In the genomic region with DNA sequence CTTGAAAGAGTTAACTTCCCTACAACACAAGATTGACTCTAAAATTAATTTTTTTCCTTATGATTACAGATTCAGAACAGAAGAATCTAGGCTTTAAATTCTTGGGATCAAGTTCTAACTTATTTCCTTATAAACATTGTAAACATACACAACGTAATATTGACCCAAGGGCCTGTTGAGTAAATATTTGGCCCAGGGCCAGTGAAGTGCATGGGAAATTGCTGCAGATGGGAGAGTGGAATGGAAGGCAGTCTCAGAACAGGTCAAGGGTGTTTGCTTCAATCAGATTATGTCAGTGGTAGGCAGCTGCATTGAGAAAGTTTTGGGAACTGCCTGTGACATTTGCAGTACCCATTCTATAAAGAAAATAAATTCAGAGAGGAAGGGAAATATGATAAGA, we compare ENCODE assay signal across 12 cellular contexts.
A peak's percentile ranks its signal among the peaks of the same experiment; 100 is the strongest.
DNase-seq lines count a peak whose midpoint lies in the region; ATAC-seq and TF ChIP-seq lines count a peak whose summit lies in the region.
"Had no signal": no experiment of that assay in that cellular context is flagged by ENCODE, and none has a peak within 500 bp of the region (broad histone marks: within the 10 kb centered on the region; RNA-seq: fewer than 3 reads in every experiment).

No MANE protein-coding gene starts in this region.

- H4K20me1 ChIP-seq in fibroblast of lung (ENCODE audit: control insufficient read depth, extremely low read depth, insufficient read depth, low read length): no peaks in the 10 kb centered on the region

- H3K4me1 ChIP-seq in fibroblast of lung (ENCODE audit: control insufficient read depth, extremely low read depth, insufficient read depth, low read length): peaks cover 33% of the 10 kb centered on the region
- H3K4me1 ChIP-seq: adrenal gland, neural progenitor cell had no signal

- H3K27ac ChIP-seq in fibroblast of lung (ENCODE audit: insufficient read depth, low read length): peak overlapping the region; percentile 37
- H3K27ac ChIP-seq: adrenal gland, neural progenitor cell had no signal

- TF ChIP-seq CTCF in fibroblast of lung (conservative IDR thresholded peaks at IDR 0.05 in 1 of 2, IDR thresholded peaks at IDR 0.05 in 1 of 2; ENCODE audit: low read depth in 1 of 2, low read length in 2 of 2): no peak

- H3K79me2 ChIP-seq in fibroblast of lung (ENCODE audit: control insufficient read depth, insufficient read depth, low read length): no peaks in the 10 kb centered on the region

- peaks cover 5% of the 10 kb centered on the region for H3K36me3 ChIP-seq in fibroblast of lung (ENCODE audit: control insufficient read depth, insufficient read depth, low read length)
- H3K36me3 ChIP-seq: adrenal gland had no signal

- no peak overlapping the region for H3K9ac ChIP-seq in fibroblast of lung (ENCODE audit: insufficient read depth, low read length)
- H3K9ac ChIP-seq: neural progenitor cell had no signal

- no peak overlapping the region for H3K4me3 ChIP-seq in fibroblast of lung (replicated peaks in 1 of 4; ENCODE audit: control extremely low read depth in 1 of 4, insufficient read depth in 1 of 4, low read depth in 3 of 4, low read length in 4 of 4)
- H3K4me3 ChIP-seq: adrenal gland, heart right ventricle, neural progenitor cell had no signal

- H3K27me3 ChIP-seq in fibroblast of lung (ENCODE audit: control insufficient read depth, insufficient read depth, low read length): no peaks in the 10 kb centered on the region
- H3K27me3 ChIP-seq: adrenal gland, heart right ventricle, neural progenitor cell had no signal

- H3K4me2 ChIP-seq in fibroblast of lung (ENCODE audit: extremely low read depth, insufficient read depth, low read length): no peak overlapping the region
- H3K4me2 ChIP-seq: neural progenitor cell had no signal

- no peak for ATAC-seq in HG02852 (IDR thresholded peaks at IDR 0.05; ENCODE audit: unreplicated experiment)

- no peaks in the 10 kb centered on the region for H3K9me3 ChIP-seq in fibroblast of lung (ENCODE audit: control insufficient read depth, insufficient read depth, low read depth, low read length)
- H3K9me3 ChIP-seq: adrenal gland, heart right ventricle had no signal

- DNase-seq in HCEC 1CT: peak; percentile 82
- DNase-seq in NCI-H69 (lab: John Stamatoyannopoulos, UW): peak; percentile 10
- peak in 1 of 2 donors; percentile 87 for DNase-seq in fibroblast of lung (ENCODE audit: low read depth in 2 of 2)
- DNase-seq in renal cortical epithelial cell (ENCODE audit: low read depth): peak; percentile 50
- DNase-seq in NOMO-1 (lab: John Stamatoyannopoulos, UW; ENCODE audit: unreplicated experiment in 2 of 2): no peak
- DNase-seq in hypothalamus (lab: John Stamatoyannopoulos, UW): no peak
- no peak for DNase-seq in stimulated activated naive CD4-positive, alpha-beta T cell treated with Interleukin-2 at 50 U/mL for 16 hours (lab: John Stamatoyannopoulos, UW)
- DNase-seq: activated CD4-positive, CD25-positive, alpha-beta regulatory T cell treated with anti-CD3 and anti-CD28 coated beads, Interleukin-2, amount 50 U/mL, for 72 hours had no signal

- no peak overlapping the region for H2AFZ ChIP-seq in fibroblast of lung (ENCODE audit: low read length)
- H2AFZ ChIP-seq: neural progenitor cell had no signal

Comparison
In these comparisons a context has a peak if more than half of its experiments do, and no peak if none do; other contexts are left out.
1. DNase-seq: peak in HCEC 1CT (single experiment), NCI-H69 (single experiment) and renal cortical epithelial cell (single experiment); none in NOMO-1 (0 of 2), hypothalamus (0 of 51) and stimulated activated naive CD4-positive, alpha-beta T cell treated with Interleukin-2 at 50 U/mL for 16 hours (single experiment).